8 cellular contexts compared by ENCODE assay signal in genomic region chr11:64230209-64230984, GRCh38. TPM values are rescaled to one million over a fixed set of nuclear protein-coding genes. Genes with fewer than 3 reads are reported as not detected.
DNase-seq lines count a peak whose midpoint lies in the region; ATAC-seq and TF ChIP-seq lines count a peak whose summit lies in the region.

A gene with protein sequence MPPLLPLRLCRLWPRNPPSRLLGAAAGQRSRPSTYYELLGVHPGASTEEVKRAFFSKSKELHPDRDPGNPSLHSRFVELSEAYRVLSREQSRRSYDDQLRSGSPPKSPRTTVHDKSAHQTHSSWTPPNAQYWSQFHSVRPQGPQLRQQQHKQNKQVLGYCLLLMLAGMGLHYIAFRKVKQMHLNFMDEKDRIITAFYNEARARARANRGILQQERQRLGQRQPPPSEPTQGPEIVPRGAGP (plus strand): TSS chr11:64230548. CDS start chr11:64230855, 307 bp downstream.

- peaks cover 28% of the 10 kb centered on the region for H4K20me1 ChIP-seq in Loucy (ENCODE audit: insufficient read depth, low read length, poor library complexity, severe bottlenecking)
- H4K20me1 ChIP-seq in neural cell (ENCODE audit: insufficient read depth) = no peaks in the 10 kb centered on the region

- H3K27ac ChIP-seq in neural cell (ENCODE audit: low read length) (peak within 1 kb of the TSS; percentile 88), stomach (peak within 1 kb of the TSS; percentile 91 to 96 (median 94))

- H3K4me1 ChIP-seq in Loucy (ENCODE audit: insufficient read depth, low read length, poor library complexity, severe bottlenecking) = peaks cover 24% of the 10 kb centered on the region
- H3K4me1 ChIP-seq in stomach = peaks cover 55 to 80% (median 78%) of the 10 kb centered on the region in 4 donors

- TF ChIP-seq CTCF in Loucy (conservative IDR thresholded peaks at IDR 0.05; ENCODE audit: low read length) (no peak), neural cell (IDR thresholded peaks at IDR 0.05; ENCODE audit: poor library complexity, severe bottlenecking) (no peak), stomach (IDR thresholded peaks at IDR 0.05) (no peak)

- WGBS in stomach, 5 donors = 0 to 2% (median 1%) methylated on average over 40 to 59 of the region's 59 CpGs

- TF ChIP-seq POLR2A in Raji (IDR thresholded peaks at IDR 0.05; ENCODE audit: insufficient read depth, low read depth, low read length) = peak; percentile 74
- TF ChIP-seq POLR2A in stomach (IDR thresholded peaks at IDR 0.05) = no peak

- H3K36me3 ChIP-seq in Loucy (ENCODE audit: insufficient read depth, low read length) (no peaks in the 10 kb centered on the region), neural cell (ENCODE audit: insufficient read depth, low read length) (no peaks in the 10 kb centered on the region), stomach (no peaks in the 10 kb centered on the region)

- H2AFZ ChIP-seq in Loucy (ENCODE audit: low read length) = peak within 1 kb of the TSS; percentile 78
- H2AFZ ChIP-seq in neural cell (ENCODE audit: low read depth, low read length) = peak within 1 kb of the TSS; percentile 72

- H3K4me2 ChIP-seq in Loucy (ENCODE audit: low read depth, low read length, poor library complexity, severe bottlenecking) = peak within 1 kb of the TSS; percentile 81
- H3K4me2 ChIP-seq in neural cell (ENCODE audit: low read length) = peak within 1 kb of the TSS; percentile 70

- H3K9me3 ChIP-seq in Loucy (ENCODE audit: insufficient read depth, low read depth, low read length) (no peaks in the 10 kb centered on the region), neural cell (ENCODE audit: low read length) (no peaks in the 10 kb centered on the region), stomach (no peaks in the 10 kb centered on the region)

- H3K4me3 ChIP-seq in Loucy (ENCODE audit: low read length, poor library complexity, severe bottlenecking) (peak within 1 kb of the TSS; percentile 86), neural cell (ENCODE audit: low read length) (peak within 1 kb of the TSS; percentile 94), stomach (peak within 1 kb of the TSS; percentile 66 to 73 (median 70))

- H3K9me2 ChIP-seq in Loucy (replicated peaks; ENCODE audit: low read depth, low read length) (no peaks in the 10 kb centered on the region), neural cell (ENCODE audit: insufficient read depth, low read length) (no peaks in the 10 kb centered on the region)

- TF ChIP-seq RAD21 in neural cell (conservative IDR thresholded peaks at IDR 0.05) = no peak

- H3K27me3 ChIP-seq in Loucy (ENCODE audit: insufficient read depth, low read length, poor library complexity, severe bottlenecking) = no peaks in the 10 kb centered on the region
- H3K27me3 ChIP-seq in neural cell (ENCODE audit: insufficient read depth, low read depth, low read length) = peaks cover 8% of the 10 kb centered on the region
- no peaks in the 10 kb centered on the region for H3K27me3 ChIP-seq in stomach

- intact Hi-C loops in stomach (cut with DNase I; ENCODE audit: low total_unique reads) = no loop called here

- in situ Hi-C loops in Caki2 (cut with HindIII; ENCODE audit: low pct_unique_long_range_greater_than_20kb, low sequenced_read_pairs) = no loop called here

- DNase-seq in Caki2 (ENCODE audit: low read depth) (peak; percentile 92), activated gamma-delta T cell treated with Interleukin-2 at 50 U/mL for 16 hours (peak; percentile 86), fibroblast of the conjunctiva (ENCODE audit: low read depth) (peak; percentile 79), stomach (peak; percentile 96)

- peak; percentile 76 for TF ChIP-seq EP300 in neural cell (conservative IDR thresholded peaks at IDR 0.05; ENCODE audit: poor library complexity, severe bottlenecking)
- no peak for TF ChIP-seq EP300 in stomach (IDR thresholded peaks at IDR 0.05)

- peak within 1 kb of the TSS; percentile 80 for H3K9ac ChIP-seq in Loucy (ENCODE audit: low read depth, low read length, poor library complexity, severe bottlenecking)
- H3K9ac ChIP-seq in neural cell (ENCODE audit: low read length) = peak within 1 kb of the TSS; percentile 88

- H3K79me2 ChIP-seq in Loucy (ENCODE audit: insufficient read depth, low read length) = peaks cover 37% of the 10 kb centered on the region
- peaks cover 6% of the 10 kb centered on the region for H3K79me2 ChIP-seq in neural cell (replicated peaks; ENCODE audit: insufficient read depth, low read length)

- peaks cover 6% of the 10 kb centered on the region; the same call in 1 of the 2 replicates for H3F3A ChIP-seq in Loucy (ENCODE audit: low read depth)
- H3F3A ChIP-seq in neural cell (ENCODE audit: insufficient read depth, low read length, poor library complexity, severe bottlenecking) = no peaks in the 10 kb centered on the region

- ATAC-seq in GM21576 (IDR thresholded peaks at IDR 0.05; ENCODE audit: unreplicated experiment) = peak; percentile 44

TF ChIP-seq in neural cell, 6 proteins besides CTCF, POLR2A, EP300 and RAD21:
- TF ChIP-seq, protein P1, sequence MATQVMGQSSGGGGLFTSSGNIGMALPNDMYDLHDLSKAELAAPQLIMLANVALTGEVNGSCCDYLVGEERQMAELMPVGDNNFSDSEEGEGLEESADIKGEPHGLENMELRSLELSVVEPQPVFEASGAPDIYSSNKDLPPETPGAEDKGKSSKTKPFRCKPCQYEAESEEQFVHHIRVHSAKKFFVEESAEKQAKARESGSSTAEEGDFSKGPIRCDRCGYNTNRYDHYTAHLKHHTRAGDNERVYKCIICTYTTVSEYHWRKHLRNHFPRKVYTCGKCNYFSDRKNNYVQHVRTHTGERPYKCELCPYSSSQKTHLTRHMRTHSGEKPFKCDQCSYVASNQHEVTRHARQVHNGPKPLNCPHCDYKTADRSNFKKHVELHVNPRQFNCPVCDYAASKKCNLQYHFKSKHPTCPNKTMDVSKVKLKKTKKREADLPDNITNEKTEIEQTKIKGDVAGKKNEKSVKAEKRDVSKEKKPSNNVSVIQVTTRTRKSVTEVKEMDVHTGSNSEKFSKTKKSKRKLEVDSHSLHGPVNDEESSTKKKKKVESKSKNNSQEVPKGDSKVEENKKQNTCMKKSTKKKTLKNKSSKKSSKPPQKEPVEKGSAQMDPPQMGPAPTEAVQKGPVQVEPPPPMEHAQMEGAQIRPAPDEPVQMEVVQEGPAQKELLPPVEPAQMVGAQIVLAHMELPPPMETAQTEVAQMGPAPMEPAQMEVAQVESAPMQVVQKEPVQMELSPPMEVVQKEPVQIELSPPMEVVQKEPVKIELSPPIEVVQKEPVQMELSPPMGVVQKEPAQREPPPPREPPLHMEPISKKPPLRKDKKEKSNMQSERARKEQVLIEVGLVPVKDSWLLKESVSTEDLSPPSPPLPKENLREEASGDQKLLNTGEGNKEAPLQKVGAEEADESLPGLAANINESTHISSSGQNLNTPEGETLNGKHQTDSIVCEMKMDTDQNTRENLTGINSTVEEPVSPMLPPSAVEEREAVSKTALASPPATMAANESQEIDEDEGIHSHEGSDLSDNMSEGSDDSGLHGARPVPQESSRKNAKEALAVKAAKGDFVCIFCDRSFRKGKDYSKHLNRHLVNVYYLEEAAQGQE (IDR thresholded peaks at IDR 0.05; ENCODE audit: borderline replicate concordance) = peak; percentile 20
- peak; percentile 73 for TF ChIP-seq POLR2AphosphoS5 (IDR thresholded peaks at IDR 0.05)
- TF ChIP-seq EZH2 (IDR thresholded peaks at IDR 0.05; ENCODE audit: borderline replicate concordance, insufficient read depth, low read length, poor library complexity, severe bottlenecking) = no peak
- peak; percentile 14 for TF ChIP-seq SMC3 (conservative IDR thresholded peaks at IDR 0.05; ENCODE audit: poor library complexity)
- TF ChIP-seq MXI1 (conservative IDR thresholded peaks at IDR 0.05; ENCODE audit: poor library complexity, severe bottlenecking) = peak; percentile 69

RNA-seq across cellular contexts. Expression of the gene that starts here (rescaled TPM):
- 14.2 and 30.3 TPM in 2 replicates for total RNA-seq in Caki2 (2014; rRNA removed; shearing (Covaris generic); ENCODE audit: low replicate concordance)
- 20.3 and 23.9 TPM in 2 replicates for polyA plus RNA-seq in neural cell
- polyA minus RNA-seq in neural cell = 11.4 and 16.1 TPM in 2 replicates
- total RNA-seq in stomach = 10 to 100 TPM in 4 of 5 donors, 1 to 10 TPM in 1; 8.3 to 61.8 (median 14.9) TPM
- 100 to 1,000 TPM in 2 of 3 donors, 10 to 100 TPM in 1; 69.8 to 115 (median 106) TPM for polyA plus RNA-seq in stomach

Comparison
In these comparisons a context has a peak if more than half of its experiments do, and no peak if none do; other contexts are left out.
1. Peak in every context shown above with its lines: DNase-seq, ATAC-seq, H3K4me3 ChIP-seq and H3K27ac ChIP-seq.